8 cellular contexts compared by ENCODE assay signal in the genomic region with DNA sequence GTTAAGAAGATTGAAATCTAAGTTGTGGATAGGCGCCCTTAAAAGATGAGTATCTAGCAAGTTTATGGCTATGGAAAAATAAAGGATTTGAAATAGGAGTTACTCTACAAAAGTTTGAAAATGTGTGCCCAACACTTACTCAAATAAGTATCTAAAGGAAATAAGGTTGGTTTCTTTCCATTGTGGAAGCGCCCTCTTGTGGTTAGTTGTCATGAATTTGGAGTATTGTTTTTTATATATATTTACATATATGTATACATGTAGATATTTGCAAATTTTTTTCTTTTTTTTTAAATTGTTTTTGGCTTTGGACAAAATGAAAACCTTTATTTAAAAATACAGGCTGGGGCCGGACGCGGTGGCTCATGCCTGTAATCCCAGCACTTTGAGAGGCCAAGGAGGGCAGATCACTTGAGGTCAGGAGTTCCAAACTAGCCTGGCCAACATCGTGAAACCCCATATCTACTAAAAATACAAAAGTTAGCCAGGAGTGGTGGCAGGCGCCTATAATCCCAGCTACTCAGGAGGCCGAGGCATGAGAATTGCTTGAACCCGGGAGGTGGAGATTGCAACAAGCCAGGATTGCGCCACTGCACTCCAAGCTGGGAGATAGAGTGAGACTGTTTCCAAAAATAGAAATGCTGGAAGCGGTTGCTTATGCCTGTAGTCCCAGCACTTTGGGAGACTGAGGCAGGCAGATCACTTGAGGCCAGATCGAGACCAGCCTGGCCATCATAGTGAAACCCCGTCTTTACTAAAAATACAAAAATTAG. TPM values are rescaled to one million over a fixed set of nuclear protein-coding genes. Genes with fewer than 3 reads are reported as not detected.
DNase-seq lines count a peak whose midpoint lies in the region; ATAC-seq and TF ChIP-seq lines count a peak whose summit lies in the region.

No MANE protein-coding gene starts in this region.

- DNase-seq in DMS 273 treated with DMSO at 0.1 percent for 48 hours (lab: John Stamatoyannopoulos, UW) = peak; percentile 15
- DNase-seq in HS-27A (ENCODE audit: low read depth) = peak; percentile 48
- peak; percentile 58 for DNase-seq in RPMI7951 (ENCODE audit: low read depth)
- no peak for DNase-seq in breast epithelium (ENCODE audit: low spot score in 2 of 2)
- DNase-seq in left lobe of liver (ENCODE audit: low spot score) = peak; percentile 69
- DNase-seq in stromal cell of bone marrow (ENCODE audit: low read depth) = peak; percentile 68
- no peak for DNase-seq in HuH-7 (ENCODE audit: low spot score)
- DNase-seq in occipital lobe (lab: John Stamatoyannopoulos, UW) = no peak

- no peak overlapping the region for H3K4me3 ChIP-seq in breast epithelium

- H3K4me1 ChIP-seq in breast epithelium = no peaks in the 10 kb centered on the region

- no peak for TF ChIP-seq POLR2A in breast epithelium (IDR thresholded peaks at IDR 0.05)

- peak overlapping the region in 1 of 2 donors; percentile 22 for H3K27ac ChIP-seq in breast epithelium

- no peaks in the 10 kb centered on the region for H3K9me3 ChIP-seq in breast epithelium

- intact Hi-C loops in breast epithelium (cut with DNase I; ENCODE audit: low total_unique reads) = no loop called here

- H3K27me3 ChIP-seq in breast epithelium = no peaks in the 10 kb centered on the region

- peak; percentile 39 to 71 (median 62) for TF ChIP-seq CTCF in breast epithelium (IDR thresholded peaks at IDR 0.05)

- peak; percentile 88 for ATAC-seq in left lobe of liver

- no peaks in the 10 kb centered on the region for H3K36me3 ChIP-seq in breast epithelium

RNA-seq across cellular contexts. Expression of gene VPS4A, which starts 24.0 kb away (rescaled TPM):
- total RNA-seq in RPMI7951 (2014; rRNA removed; shearing (Covaris generic)) = 32.4 and 37.2 TPM in 2 replicates
- total RNA-seq in breast epithelium = 10 to 100 TPM; 31.3 to 43.8 (median 32.4) TPM
- 12.9 TPM for total RNA-seq in left lobe of liver
- total RNA-seq in occipital lobe = 34.6 TPM

RNA-seq across cellular contexts. Expression of gene PDF, which starts 43.3 kb away (rescaled TPM):
- 12.7 and 24.3 TPM in 2 replicates for total RNA-seq in RPMI7951 (2014; rRNA removed; shearing (Covaris generic))
- 10 to 100 TPM; 13.9 to 20.2 (median 19.7) TPM for total RNA-seq in breast epithelium
- total RNA-seq in left lobe of liver = 22.0 TPM
- total RNA-seq in occipital lobe = 9.5 TPM

RNA-seq across cellular contexts. Expression of gene COG8, which starts 52.2 kb away (rescaled TPM):
- 29.0 and 30.0 TPM in 2 replicates for total RNA-seq in RPMI7951 (2014; rRNA removed; shearing (Covaris generic))
- total RNA-seq in breast epithelium (10 to 100 TPM; 40.2 to 52.8 (median 44.9) TPM), left lobe of liver (27.8 TPM), occipital lobe (51.6 TPM)

RNA-seq across cellular contexts. Expression of gene NIP7, which starts 52.4 kb away (rescaled TPM):
- total RNA-seq in RPMI7951 (2014; rRNA removed; shearing (Covaris generic)) = 34.5 and 39.3 TPM in 2 replicates
- total RNA-seq in breast epithelium = 10 to 100 TPM; 10.6 to 16.1 (median 15.4) TPM
- 8.1 TPM for total RNA-seq in left lobe of liver
- 14.2 TPM for total RNA-seq in occipital lobe

Comparison
In these comparisons a context has a peak if more than half of its experiments do, and no peak if none do; other contexts are left out.
1. DNase-seq: peak in DMS 273 treated with DMSO at 0.1 percent for 48 hours (single experiment), HS-27A (single experiment), RPMI7951 (single experiment), left lobe of liver (single experiment) and stromal cell of bone marrow (single experiment); none in breast epithelium (0 of 2), HuH-7 (single experiment) and occipital lobe (single experiment).